Comparison of ENCODE assay signal across 21 cellular contexts in the genomic region with DNA sequence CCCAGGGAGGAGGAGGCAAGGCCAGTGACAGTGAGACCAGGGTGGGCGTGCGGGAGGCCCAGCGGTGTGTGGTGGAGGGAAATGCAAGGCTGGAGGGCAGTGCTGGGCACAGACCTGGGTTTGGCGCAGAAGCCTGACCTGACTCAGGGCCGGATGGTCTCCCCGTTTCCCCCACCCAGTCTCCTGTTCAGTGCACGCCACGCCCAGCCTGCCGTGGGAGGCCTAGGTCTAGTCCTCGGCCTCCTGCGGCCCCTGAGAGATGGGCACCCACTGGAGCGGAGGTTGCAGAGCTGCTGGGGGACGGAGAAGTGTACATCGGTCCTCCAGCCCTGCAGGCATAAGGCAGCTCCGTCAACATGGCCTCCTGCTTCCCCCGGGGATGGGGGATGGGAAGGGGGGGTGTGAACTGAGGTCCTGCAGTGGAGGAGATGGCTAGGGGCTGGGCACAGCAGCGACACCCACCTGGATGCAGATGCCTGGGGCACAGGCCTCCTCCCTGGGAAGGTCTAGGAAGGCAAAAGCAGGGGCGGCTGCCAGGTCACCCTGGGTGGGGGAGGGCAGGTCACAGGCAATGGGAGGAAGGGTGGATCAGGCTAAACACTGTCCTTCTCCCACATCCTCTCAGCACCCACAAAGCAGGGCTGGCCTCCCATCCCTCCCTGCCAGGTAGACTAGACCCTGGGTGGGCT. TPM values are rescaled to one million over a fixed set of nuclear protein-coding genes. Genes with fewer than 3 reads are reported as not detected.
DNase-seq lines count a peak whose midpoint lies in the region; ATAC-seq and TF ChIP-seq lines count a peak whose summit lies in the region.
"Had no signal": no experiment of that assay in that cellular context is flagged by ENCODE, and none has a peak within 500 bp of the region (broad histone marks: within the 10 kb centered on the region; RNA-seq: fewer than 3 reads in every experiment).

No MANE protein-coding gene starts in this region.

- peak overlapping the region in 2 of 4 donors; percentile 23 to 24 for H3K4me3 ChIP-seq in Peyer's patch
- H3K4me3 ChIP-seq in testis: no peak overlapping the region
- H3K4me3 ChIP-seq: GM12878 had no signal

- no peak for TF ChIP-seq POLR2A in Peyer's patch (IDR thresholded peaks at IDR 0.05)
- TF ChIP-seq POLR2A in testis (IDR thresholded peaks at IDR 0.05): no peak

- ATAC-seq in SK-N-SH treated with all-trans-retinoic acid at 6 μM for 48 hours: no peak
- ATAC-seq: GM12878 had no signal

- H3K4me1 ChIP-seq in Peyer's patch (peaks cover 0 to 30% (median 8%) of the 10 kb centered on the region in 4 donors), testis (no peaks in the 10 kb centered on the region)

- H3K27ac ChIP-seq in Peyer's patch (peak overlapping the region in 3 of 4 donors; percentile 59 to 90 (median 84)), testis (no peak overlapping the region)

- H3K36me3 ChIP-seq in Peyer's patch: no peaks in the 10 kb centered on the region
- H3K36me3 ChIP-seq in testis (ENCODE audit: low read depth, missing control alignments): no peaks in the 10 kb centered on the region

- intact Hi-C loops in testis (cut with DNase I; ENCODE audit: low total_unique reads): no loop called here

- TF ChIP-seq CTCF in Peyer's patch (IDR thresholded peaks at IDR 0.05) (no peak), testis (IDR thresholded peaks at IDR 0.05) (no peak)

- peaks cover 0 to under 1% (median 0%) of the 10 kb centered on the region in 4 donors for H3K9me3 ChIP-seq in Peyer's patch
- no peaks in the 10 kb centered on the region for H3K9me3 ChIP-seq in testis

- H3K27me3 ChIP-seq in Peyer's patch (no peaks in the 10 kb centered on the region), testis (no peaks in the 10 kb centered on the region)

- WGBS in testis, 2 donors: 89 to 92% methylated on average over 7 to 18 of the region's 18 CpGs

- DNase-seq in Daoy (ENCODE audit: low read depth) (peak; percentile 1), Peyer's patch (no peak), mesenteric fat pad (ENCODE audit: low spot score) (peak; percentile 85), testis (peak; percentile 10), germinal center (ENCODE audit: low spot score) (no peak), dermis blood vessel endothelial cell (no peak)
- DNase-seq: activated CD4-positive, alpha-beta T cell treated with anti-CD3 and anti-CD28 coated beads for 4 hours; DMS79; effector CD8-positive, alpha-beta T cell; erythroblast; foreskin fibroblast; Kasumi-1; NCI-H1930; NCI-H2227 treated with DMSO at 0.1 percent for 48 hours; nucleus accumbens; OCI-M1; SHP77 treated with DMSO at 0.1 percent for 48 hours had no signal

TF ChIP-seq in SK-N-SH treated with all-trans-retinoic acid at 6 μM for 48 hours, 23 proteins besides CTCF, POLR2A, EP300 and RAD21:
- TF ChIP-seq RARB (CRISPR knock-in tag; IDR thresholded peaks at IDR 0.05) (no peak), TCF4 (CRISPR knock-in tag; IDR thresholded peaks at IDR 0.05; ENCODE audit: borderline replicate concordance) (no peak), ZNF70 (CRISPR knock-in tag; IDR thresholded peaks at IDR 0.05) (no peak), ZNF8 (CRISPR knock-in tag; IDR thresholded peaks at IDR 0.05) (no peak)

RNA-seq across cellular contexts. Expression of a gene that starts 15.9 kb away (rescaled TPM):
- not detected in 2 replicates for total RNA-seq in Daoy (2014; rRNA removed; shearing (Covaris generic))
- total RNA-seq in Peyer's patch (1 to 10 TPM in 3 of 4 donors, not detected in 1; 1.1 to 2.3 (median 1.2) TPM), mesenteric fat pad (not detected), testis (under 1 TPM; 0.25 to 0.55 TPM), dermis blood vessel endothelial cell (0.05 and 0.17 TPM in 2 replicates)
- 0.30 TPM for polyA plus RNA-seq in testis (ENCODE audit: insufficient read depth, low read depth, low replicate concordance)
- total RNA-seq: GM12878, urinary bladder had no signal
- polyA plus RNA-seq: liver had no signal

RNA-seq across cellular contexts. Expression of a gene that starts 36.1 kb away (rescaled TPM):
- 73.1 and 87.7 TPM in 2 replicates for total RNA-seq in Daoy (2014; rRNA removed; shearing (Covaris generic))
- 100 to 1,000 TPM in 2 of 4 donors, 10 to 100 TPM in 2; 66.2 to 142 (median 105) TPM for total RNA-seq in Peyer's patch
- total RNA-seq in mesenteric fat pad: 124 TPM
- 10 to 100 TPM; 68.2 to 89.9 TPM for total RNA-seq in testis
- 50.8 TPM for polyA plus RNA-seq in testis (ENCODE audit: insufficient read depth, low read depth, low replicate concordance)
- 463 and 464 TPM in 2 replicates for total RNA-seq in dermis blood vessel endothelial cell

Comparison
In these comparisons a context has a peak if more than half of its experiments do, and no peak if none do; other contexts are left out.
1. DNase-seq: peak in Daoy (single experiment), mesenteric fat pad (single experiment) and testis (single experiment); none in Peyer's patch (0 of 3), germinal center (single experiment) and dermis blood vessel endothelial cell (single experiment).
2. H3K27ac ChIP-seq: peak in Peyer's patch (3 of 4); none in testis (0 of 2).